Comparison of ENCODE assay signal across 8 cellular contexts in genomic region chr2:28449489-28450395, GRCh38. TPM values are rescaled to one million over a fixed set of nuclear protein-coding genes. Genes with fewer than 3 reads are reported as not detected.
DNase-seq lines count a peak whose midpoint lies in the region; ATAC-seq and TF ChIP-seq lines count a peak whose summit lies in the region.

No MANE protein-coding gene starts in this region.

- H3K36me3 Mint-ChIP-seq in central memory CD8-positive, alpha-beta T cell (ENCODE audit: insufficient read depth) = no peaks in the 10 kb centered on the region
- no peaks in the 10 kb centered on the region for H3K36me3 Mint-ChIP-seq in naive thymus-derived CD8-positive, alpha-beta T cell

- no peak overlapping the region for H3K4me3 Mint-ChIP-seq in central memory CD8-positive, alpha-beta T cell
- peak overlapping the region in 1 of 10 donors; percentile 36 for H3K4me3 Mint-ChIP-seq in naive thymus-derived CD8-positive, alpha-beta T cell

- TF ChIP-seq CTCF in GM13977 (IDR thresholded peaks at IDR 0.05; ENCODE audit: extremely low read depth, insufficient read depth, missing control alignments) = no peak

- ATAC-seq in central memory CD8-positive, alpha-beta T cell (replicated peaks; ENCODE audit: extremely low read depth, poor library complexity, severe bottlenecking) = peak; percentile 28
- ATAC-seq in naive thymus-derived CD8-positive, alpha-beta T cell = no peak

- H3K9me3 Mint-ChIP-seq in central memory CD8-positive, alpha-beta T cell = no peaks in the 10 kb centered on the region
- peaks cover 0 to 1% (median 0%) of the 10 kb centered on the region in 9 donors for H3K9me3 Mint-ChIP-seq in naive thymus-derived CD8-positive, alpha-beta T cell

- in situ Hi-C loops in GM13977 (cut with MboI; ENCODE audit: low pct_unique_long_range_greater_than_20kb, low sequenced_read_pairs, unreplicated experiment) = no loop called here

- H3K4me1 Mint-ChIP-seq in central memory CD8-positive, alpha-beta T cell = peaks cover 11% of the 10 kb centered on the region
- peaks cover 1 to 21% (median 6%) of the 10 kb centered on the region in 4 donors for H3K4me1 Mint-ChIP-seq in naive thymus-derived CD8-positive, alpha-beta T cell

- POLR2A ChIA-PET in naive thymus-derived CD8-positive, alpha-beta T cell (lab: Charles Lee) = no interaction called here

- no peaks in the 10 kb centered on the region for H3K27me3 Mint-ChIP-seq in central memory CD8-positive, alpha-beta T cell
- H3K27me3 Mint-ChIP-seq in naive thymus-derived CD8-positive, alpha-beta T cell = no peaks in the 10 kb centered on the region

- H3K27ac Mint-ChIP-seq in central memory CD8-positive, alpha-beta T cell (ENCODE audit: low read depth) = peak overlapping the region; percentile 33
- H3K27ac Mint-ChIP-seq in naive thymus-derived CD8-positive, alpha-beta T cell = peak overlapping the region in 5 of 10 donors; percentile 11 to 82 (median 44)

- peak; percentile 54 for DNase-seq in GM13977 (ENCODE audit: low spot score)
- peak; percentile 52 for DNase-seq in activated CD4-positive, CD25-positive, alpha-beta regulatory T cell treated with anti-CD3 and anti-CD28 coated beads, Interleukin-2, amount 50 U/mL, for 16 hours (ENCODE audit: low read depth, low spot score)
- DNase-seq in central memory CD8-positive, alpha-beta T cell (ENCODE audit: low spot score in 2 of 2) = no peak
- DNase-seq in stimulated activated CD4-positive, alpha-beta T cell treated with anti-CD3 and anti-CD28 coated beads, Interleukin-2, amount 100 ng/mL, for 4 hours (ENCODE audit: low read depth) = peak; percentile 77
- DNase-seq in COLO668 (lab: John Stamatoyannopoulos, UW; ENCODE audit: unreplicated experiment) = no peak
- DNase-seq in NCI-H1417 (lab: John Stamatoyannopoulos, UW) = no peak
- no peak for DNase-seq in naive thymus-derived CD8-positive, alpha-beta T cell
- no peak for DNase-seq in GM19240 (ENCODE audit: insufficient read length, low spot score)

RNA-seq across cellular contexts. Expression of gene PLB1, which starts 46.1 kb away (rescaled TPM):
- under 1 TPM in 1 of 2 experiments, not detected in 1; 0.34 TPM for total RNA-seq in naive thymus-derived CD8-positive, alpha-beta T cell
- under 1 TPM in 2 of 3 donors, not detected in 1; 0.29 to 0.34 TPM for polyA plus RNA-seq in naive thymus-derived CD8-positive, alpha-beta T cell

RNA-seq across cellular contexts. Expression of gene FOSL2, which starts 57.1 kb away (rescaled TPM):
- total RNA-seq in naive thymus-derived CD8-positive, alpha-beta T cell = 1 to 10 TPM; 1.2 to 1.6 TPM
- 1 to 10 TPM in 1 of 3 donors, under 1 TPM in 2; 0.46 to 6.5 (median 0.85) TPM for polyA plus RNA-seq in naive thymus-derived CD8-positive, alpha-beta T cell

Comparison
In these comparisons a context has a peak if more than half of its experiments do, and no peak if none do; other contexts are left out.
1. DNase-seq: peak in GM13977 (single experiment), activated CD4-positive, CD25-positive, alpha-beta regulatory T cell treated with anti-CD3 and anti-CD28 coated beads, Interleukin-2, amount 50 U/mL, for 16 hours (single experiment) and stimulated activated CD4-positive, alpha-beta T cell treated with anti-CD3 and anti-CD28 coated beads, Interleukin-2, amount 100 ng/mL, for 4 hours (single experiment); none in central memory CD8-positive, alpha-beta T cell (0 of 2), COLO668 (single experiment), NCI-H1417 (0 of 3), naive thymus-derived CD8-positive, alpha-beta T cell (0 of 10) and GM19240 (single experiment).